Comparison of ENCODE assay signal across 7 cellular contexts in genomic region chr12:111396271-111396670, GRCh38. TPM values are rescaled to one million over a fixed set of nuclear protein-coding genes. Genes with fewer than 3 reads are reported as not detected.
A peak's percentile ranks its signal among the peaks of the same experiment; 100 is the strongest.
DNase-seq lines count a peak whose midpoint lies in the region; ATAC-seq, FAIRE-seq and TF ChIP-seq lines count a peak whose summit lies in the region.
"Not testable (repeated sequence)": the region's sequence is repeated elsewhere in the genome, so short reads cannot be mapped to it uniquely, and the experiment has no call there.

No MANE protein-coding gene starts in this region.

- not testable (repeated sequence) for DNase-seq in A673 (ENCODE audit: low spot score); GM23248; SK-N-SH; mammary epithelial cell; HepG2 (ENCODE audit: low spot score); spleen
- DNase-seq in PC-3 = peak; percentile 63

- H3K4me2 ChIP-seq in GM23248 (ENCODE audit: unreplicated experiment) = peak overlapping the region; percentile 82
- peak overlapping the region; percentile 64 for H3K4me2 ChIP-seq in PC-3 (ENCODE audit: low read length)
- not testable (repeated sequence) for H3K4me2 ChIP-seq in SK-N-SH; mammary epithelial cell (ENCODE audit: insufficient read depth, low read depth, low read length); HepG2 (ENCODE audit: low read depth, low read length)

- H3F3A ChIP-seq in GM23248 (ENCODE audit: insufficient read depth) (peaks cover 30% of the 10 kb centered on the region), SK-N-SH (replicated peaks; ENCODE audit: insufficient read depth) (peaks cover 11% of the 10 kb centered on the region)
- not testable (repeated sequence) for H3F3A ChIP-seq in PC-3 (ENCODE audit: low read length, unreplicated experiment)

- H3K4me1 ChIP-seq in A673 (ENCODE audit: insufficient read depth, low read length, poor library complexity, severe bottlenecking) = peaks cover 31% of the 10 kb centered on the region
- H3K4me1 ChIP-seq in GM23248 (ENCODE audit: insufficient read depth) = peaks cover 12% of the 10 kb centered on the region
- peaks cover 23% of the 10 kb centered on the region for H3K4me1 ChIP-seq in PC-3 (ENCODE audit: insufficient read depth, low read length)
- H3K4me1 ChIP-seq in SK-N-SH (ENCODE audit: control insufficient read depth in 1 of 2, insufficient read depth in 2 of 2, low read depth in 1 of 2, low read length in 1 of 2) = not testable (repeated sequence)
- H3K4me1 ChIP-seq in mammary epithelial cell (ENCODE audit: insufficient read depth, low read length) = peaks cover 10% of the 10 kb centered on the region
- peaks cover 52% of the 10 kb centered on the region for H3K4me1 ChIP-seq in HepG2 (ENCODE audit: insufficient read depth, low read length)
- peaks cover 20 to 66% (median 37%) of the 10 kb centered on the region in 6 donors for H3K4me1 ChIP-seq in spleen

- not testable (repeated sequence) for TF ChIP-seq POLR2A in HepG2 (IDR thresholded peaks at IDR 0.05; ENCODE audit: insufficient read depth in 1 of 2, low read depth in 2 of 2, low read length in 2 of 2); spleen (IDR thresholded peaks at IDR 0.05)

- peak overlapping the region; percentile 87 for H2AFZ ChIP-seq in GM23248
- H2AFZ ChIP-seq in PC-3 (ENCODE audit: low read length) = peak overlapping the region; percentile 55; the same call in 1 of the 2 replicates
- H2AFZ ChIP-seq in SK-N-SH (ENCODE audit: low read depth); HepG2 (ENCODE audit: low read length): not testable (repeated sequence)
- H2AFZ ChIP-seq in mammary epithelial cell (ENCODE audit: low read depth, low read length) = peak overlapping the region; percentile 97

- CTCF ChIA-PET in A673 (lab: Charles Lee) (interaction anchor here (1.1 to 2.1 kb wide), 6 partner anchors 28 to 417 kb away, joined by 5 to 37 read pairs (median 8); partner anchors contain the start of gene PHETA1), PC-3 (lab: Charles Lee) (interaction anchor here (0.6 to 2.3 kb wide), 6 partner anchors 8 to 132 kb away, joined by 3 to 43 read pairs (median 4); no protein-coding TSS in a partner anchor), SK-N-SH (lab: Yijun Ruan, JAX) (interaction anchor here (0.6 to 19.6 kb wide), 52 partner anchors 9 to 1464 kb away, joined by 3 to 618 read pairs (median 6); partner anchors contain the start of gene PHETA1), mammary epithelial cell (lab: Charles Lee; ENCODE audit: low non-redundant PET) (interaction anchor here (0.6 to 0.8 kb wide), 2 partner anchors 55 to 1147 kb away, joined by 3 to 10 read pairs; no protein-coding TSS in a partner anchor), HepG2 (lab: Yijun Ruan, JAX; ENCODE audit: low intra/inter-chr PET ratio, low total read pairs) (interaction anchor here (1.3 to 2.7 kb wide), 4 partner anchors 9 to 65 kb away, joined by 4 to 31 read pairs (median 13); partner anchors contain the start of genes PHETA1 and SH2B3)

- FAIRE-seq in HepG2 (lab: Jason Lieb, UNC) = not testable (repeated sequence)

- intact Hi-C loops in A673 (cut with micrococcal nuclease; ENCODE audit: unreplicated experiment) = loop anchor here (2.0 to 5.0 kb wide), 3 partner anchors 133 to 417 kb away; no protein-coding TSS in a partner anchor
- intact Hi-C loops in PC-3 (cut with micrococcal nuclease) = loop anchor here (2.0 to 10.0 kb wide), 3 partner anchors 65 to 279 kb away; no protein-coding TSS in a partner anchor
- intact Hi-C loops in mammary epithelial cell (cut with micrococcal nuclease) = loop anchor here (2.0 to 10.0 kb wide), 5 partner anchors 65 to 419 kb away; partner anchors contain the start of genes ACAD10 and BRAP
- intact Hi-C loops in HepG2 (cut with micrococcal nuclease; ENCODE audit: unreplicated experiment) = loop anchor here (2.0 kb wide), 1 partner anchor 55 kb away; no protein-coding TSS in a partner anchor
- intact Hi-C loops in spleen (cut with DNase I; ENCODE audit: low total_unique reads) = loop anchor here (2.0 to 5.0 kb wide), 2 partner anchors 51 to 131 kb away; no protein-coding TSS in a partner anchor

- H3K9me2 ChIP-seq in GM23248 (ENCODE audit: insufficient read depth); PC-3 (replicated peaks; ENCODE audit: low read length); SK-N-SH: not testable (repeated sequence)

- H3K9ac ChIP-seq in GM23248 (peak overlapping the region; percentile 48), PC-3 (ENCODE audit: low read length) (peak overlapping the region; percentile 55), SK-N-SH (0 out of 2 replicates have a peak overlapping the region, but pooled peaks have one; percentile 49)
- not testable (repeated sequence) for H3K9ac ChIP-seq in mammary epithelial cell (ENCODE audit: insufficient read depth, low read length); HepG2 (ENCODE audit: insufficient read depth, low read depth, low read length)

- H3K27ac ChIP-seq in A673 (ENCODE audit: low read depth, low read length, poor library complexity, severe bottlenecking) = peak overlapping the region; percentile 80
- not testable (repeated sequence) for H3K27ac ChIP-seq in GM23248; SK-N-SH (ENCODE audit: low read depth in 2 of 2, low read length in 1 of 2); mammary epithelial cell (ENCODE audit: insufficient read depth, low read depth, low read length); HepG2 (ENCODE audit: extremely low read length, insufficient read depth, low read length)
- H3K27ac ChIP-seq in PC-3 (ENCODE audit: low read length) = peak overlapping the region; percentile 65
- peak overlapping the region in 7 of 8 donors; percentile 39 to 75 (median 65) for H3K27ac ChIP-seq in spleen

- in situ Hi-C loops in GM23248 (cut with MboI) = not testable (repeated sequence)
- in situ Hi-C loops in mammary epithelial cell (cut with MboI; ENCODE audit: low sequenced_read_pairs in 2 of 2) (loop anchor here (5.0 kb wide), 2 partner anchors 46 to 51 kb away; no protein-coding TSS in a partner anchor), HepG2 (cut with HindIII; ENCODE audit: extremely low pct_ligation_motif_present, low pct_unique_long_range_greater_than_20kb) (loop anchor here (5.0 to 10.0 kb wide), 2 partner anchors 56 to 279 kb away; no protein-coding TSS in a partner anchor)

- BruUV-seq in A673 (replicated peaks; lab: Mats Ljungman, UMichigan); PC-3 (replicated peaks; lab: Mats Ljungman, UMichigan); mammary epithelial cell (replicated peaks; lab: Mats Ljungman, UMichigan); HepG2 (replicated peaks; lab: Mats Ljungman, UMichigan): not testable (repeated sequence)

- not testable (repeated sequence) for TF ChIP-seq CTCF in A673 (conservative IDR thresholded peaks at IDR 0.05; ENCODE audit: low read depth, low read length); PC-3 (conservative IDR thresholded peaks at IDR 0.05; ENCODE audit: low read depth, low read length); SK-N-SH (IDR thresholded peaks at IDR 0.05); mammary epithelial cell (conservative IDR thresholded peaks at IDR 0.05 in 1 of 2, IDR thresholded peaks at IDR 0.05 in 1 of 2; ENCODE audit: extremely low read depth in 1 of 2, insufficient read depth in 1 of 2, low read depth in 1 of 2, low read length in 2 of 2); HepG2 (CRISPR knock-in tag; IDR thresholded peaks at IDR 0.05); spleen (IDR thresholded peaks at IDR 0.05 in 8 of 11, conservative IDR thresholded peaks at IDR 0.05 in 3 of 11)

- H3K79me2 ChIP-seq in GM23248 (ENCODE audit: insufficient read depth); PC-3 (ENCODE audit: low read length); SK-N-SH (ENCODE audit: insufficient read depth); mammary epithelial cell (ENCODE audit: insufficient read depth, low read length); HepG2 (ENCODE audit: insufficient read depth, low read length): not testable (repeated sequence)

- not testable (repeated sequence) for ATAC-seq in PC-3, HepG2

- H3K36me3 ChIP-seq in A673 (ENCODE audit: insufficient read depth, low read length, poor library complexity, severe bottlenecking); GM23248 (ENCODE audit: low read depth); PC-3 (ENCODE audit: low read depth, low read length); SK-N-SH (replicated peaks in 1 of 2; ENCODE audit: control insufficient read depth in 1 of 2, insufficient read depth in 2 of 2, low read length in 1 of 2); mammary epithelial cell (ENCODE audit: insufficient read depth, low read length); HepG2 (replicated peaks in 1 of 2; ENCODE audit: control insufficient read depth in 1 of 2, insufficient read depth in 2 of 2, low read length in 2 of 2); spleen: not testable (repeated sequence)

- not testable (repeated sequence) for H3K9me3 ChIP-seq in A673 (ENCODE audit: low read depth, low read length, poor library complexity, severe bottlenecking); GM23248 (ENCODE audit: low read depth); PC-3 (ENCODE audit: low read length); SK-N-SH; mammary epithelial cell (replicated peaks; ENCODE audit: insufficient read depth, low read length); HepG2 (ENCODE audit: low read length); spleen

- TF ChIP-seq RAD21 in SK-N-SH (IDR thresholded peaks at IDR 0.05; ENCODE audit: low read length); HepG2 (CRISPR knock-in tag; IDR thresholded peaks at IDR 0.05): not testable (repeated sequence)

- dilution Hi-C loops in mammary epithelial cell (cut with HindIII; ENCODE audit: low sequenced_read_pairs) = not testable (repeated sequence)

- WGBS in GM23248 (ENCODE audit: low coverage in 1 of 2, low lambda C conversion rate in 2 of 2, missing lambda C conversion rate in 2 of 2), 2 experiments = 88 to 92% methylated on average over 7 of the region's 7 CpGs
- 88% methylated on average over 7 of the region's 7 CpGs for WGBS in SK-N-SH (ENCODE audit: low lambda C conversion rate)
- 98% methylated on average over 5 of the region's 7 CpGs for WGBS in mammary epithelial cell (ENCODE audit: low coverage, missing lambda C conversion rate)
- WGBS in HepG2 (ENCODE audit: low lambda C conversion rate) = 81% methylated on average over 7 of the region's 7 CpGs
- WGBS in spleen, 5 donors = 85 to 95% (median 90%) methylated on average over 7 of the region's 7 CpGs

- POLR2A ChIA-PET in A673 (lab: Charles Lee; ENCODE audit: low non-redundant PET) = interaction anchor here (0.6 kb wide), 1 partner anchor 1494 kb away, joined by 3 read pairs; no protein-coding TSS in a partner anchor
- POLR2A ChIA-PET in PC-3 (lab: Charles Lee; ENCODE audit: unreplicated experiment); SK-N-SH (lab: Yijun Ruan, JAX): not testable (repeated sequence)
- POLR2A ChIA-PET in HepG2 (lab: Yijun Ruan, JAX) = interaction anchor here (1.2 kb wide), 1 partner anchor 8 kb away, joined by 3 read pairs; no protein-coding TSS in a partner anchor

- H3K4me3 ChIP-seq in A673 (ENCODE audit: low read depth, low read length, poor library complexity, severe bottlenecking); GM23248; SK-N-SH (ENCODE audit: low read depth in 2 of 2, low read length in 1 of 2); mammary epithelial cell (replicated peaks in 1 of 3; ENCODE audit: insufficient read depth in 1 of 3, low read depth in 2 of 3, low read length in 3 of 3); HepG2 (replicated peaks in 1 of 3; ENCODE audit: insufficient read depth in 1 of 3, low read depth in 2 of 3, low read length in 3 of 3); spleen: not testable (repeated sequence)
- peak overlapping the region; percentile 38; the same call in 1 of the 2 replicates for H3K4me3 ChIP-seq in PC-3 (ENCODE audit: low read length)

- H3K27me3 ChIP-seq in A673 (replicated peaks; ENCODE audit: insufficient read depth, low read depth, low read length, poor library complexity); GM23248 (replicated peaks; ENCODE audit: insufficient read depth); PC-3 (ENCODE audit: low read length); SK-N-SH (ENCODE audit: insufficient read depth); mammary epithelial cell (ENCODE audit: insufficient read depth, low read length); HepG2 (ENCODE audit: control insufficient read depth in 1 of 2, insufficient read depth in 2 of 2, low read length in 2 of 2); spleen (replicated peaks in 1 of 7): not testable (repeated sequence)

- not testable (repeated sequence) for H4K20me1 ChIP-seq in GM23248 (ENCODE audit: insufficient read depth); PC-3 (ENCODE audit: low read length); SK-N-SH (ENCODE audit: insufficient read depth); mammary epithelial cell (ENCODE audit: insufficient read depth, low read length); HepG2 (ENCODE audit: insufficient read depth, low read length)

- TF ChIP-seq EP300 in SK-N-SH (IDR thresholded peaks at IDR 0.05; ENCODE audit: borderline replicate concordance in 1 of 2, low read depth in 1 of 2, low read length in 1 of 2); HepG2 (IDR thresholded peaks at IDR 0.05; ENCODE audit: low read depth in 2 of 2, low read length in 2 of 2); HepG2 (CRISPR knock-in tag; IDR thresholded peaks at IDR 0.05; ENCODE audit: borderline replicate concordance): not testable (repeated sequence)

RNA-seq across cellular contexts. Expression of gene SH2B3, which starts 9.5 kb away (rescaled TPM):
- total RNA-seq in A673 (2021) = 109 and 133 TPM in 2 replicates
- 39.1 and 42.8 TPM in 2 replicates for total RNA-seq in GM23248 (2014; rRNA removed; shearing (Covaris generic))
- polyA plus RNA-seq in GM23248 (2016; fragmentation: Nextera tagmentation; extraction: Ambion mirVana) = 9.2 and 9.4 TPM in 2 replicates
- total RNA-seq in PC-3 (2014; rRNA removed) = 12.9 and 34.6 TPM in 2 replicates
- 14.4 and 15.6 TPM in 2 replicates for polyA plus RNA-seq in SK-N-SH (2012; rRNA removed)
- polyA plus RNA-seq in SK-N-SH (2012; cell fraction: cytosol; rRNA removed) = 14.9 and 18.4 TPM in 2 replicates
- 19.2 and 26.6 TPM in 2 replicates for polyA plus RNA-seq in SK-N-SH (2012; cell fraction: nucleus; rRNA removed)
- total RNA-seq in mammary epithelial cell = 10 to 100 TPM; 11.7 to 15.8 TPM
- polyA plus RNA-seq in mammary epithelial cell = 18.1 TPM
- polyA minus RNA-seq in mammary epithelial cell = 20.3 TPM
- 6.8 and 6.9 TPM in 2 replicates for total RNA-seq in HepG2 (2016; rRNA removed; fragmentation: Illumina TruSeq; extraction: Trizol)
- 3.0 and 4.5 TPM in 2 replicates for total RNA-seq in HepG2 (2016; cell fraction: cytosol; rRNA removed; fragmentation: Illumina TruSeq; extraction: Trizol; ENCODE audit: low read depth)
- total RNA-seq in HepG2 (2016; cell fraction: insoluble cytoplasmic fraction; rRNA removed; fragmentation: Illumina TruSeq; extraction: Trizol) = 5.3 and 6.3 TPM in 2 replicates
- 8.1 and 8.8 TPM in 2 replicates for total RNA-seq in HepG2 (2016; cell fraction: membrane; rRNA removed; fragmentation: Illumina TruSeq; extraction: Trizol)
- 3.3 and 4.2 TPM in 2 replicates for total RNA-seq in HepG2 (2016; cell fraction: nucleus; rRNA removed; fragmentation: Illumina TruSeq; extraction: Trizol)
- polyA plus RNA-seq in HepG2 (2011; rRNA removed) = 6.8 and 7.1 TPM in 2 replicates
- polyA plus RNA-seq in HepG2 (2011; cell fraction: cytosol; rRNA removed) = 5.9 and 7.0 TPM in 2 replicates
- 6.3 and 7.7 TPM in 2 replicates for polyA plus RNA-seq in HepG2 (2011; cell fraction: nucleus; rRNA removed)
- polyA plus RNA-seq in HepG2 (2012) = 5.1 and 9.2 TPM in 2 replicates
- 0.99 and 1.3 TPM in 2 replicates for polyA plus RNA-seq in HepG2 (2016; cell fraction: cytosol; fragmentation: Illumina TruSeq; extraction: Trizol; ENCODE audit: low read depth)
- 7.6 and 9.1 TPM in 2 replicates for polyA plus RNA-seq in HepG2 (2016; cell fraction: insoluble cytoplasmic fraction; fragmentation: Illumina TruSeq; extraction: Trizol; ENCODE audit: low read depth)
- polyA plus RNA-seq in HepG2 (2016; cell fraction: membrane; fragmentation: Illumina TruSeq; extraction: Trizol; ENCODE audit: low read depth) = 5.2 and 5.7 TPM in 2 replicates
- 8.8 and 9.8 TPM in 2 replicates for polyA plus RNA-seq in HepG2 (2016; cell fraction: nucleus; fragmentation: Illumina TruSeq; extraction: Trizol; ENCODE audit: insufficient read depth, low read depth)
- 2.2 and 11.4 TPM in 2 replicates for polyA minus RNA-seq in HepG2 (2011; rRNA and poly(A)+ RNA removed; ENCODE audit: low replicate concordance)
- 6.2 and 6.9 TPM in 2 replicates for polyA minus RNA-seq in HepG2 (2011; cell fraction: cytosol; rRNA and poly(A)+ RNA removed)
- polyA minus RNA-seq in HepG2 (2011; cell fraction: nucleus; rRNA and poly(A)+ RNA removed) = 3.3 and 3.9 TPM in 2 replicates
- total RNA-seq in spleen = 100 to 1,000 TPM in 1 of 7 donors, 10 to 100 TPM in 6; 72.6 to 105 (median 88.3) TPM
- polyA plus RNA-seq in spleen = 10 to 100 TPM; 11.5 to 25.5 (median 12.0) TPM

RNA-seq across cellular contexts. Expression of gene PHETA1, which starts 27.4 kb away (rescaled TPM):
- total RNA-seq in A673 (2021) (5.7 and 6.6 TPM in 2 replicates), PC-3 (2014; rRNA removed) (18.6 and 22.8 TPM in 2 replicates), mammary epithelial cell (1 to 10 TPM; 6.8 to 6.9 TPM), HepG2 (2016; rRNA removed; fragmentation: Illumina TruSeq; extraction: Trizol) (12.7 and 20.8 TPM in 2 replicates), spleen (10 to 100 TPM; 16.5 to 39.7 (median 26.4) TPM)
- 4.8 and 12.9 TPM in 2 replicates for total RNA-seq in GM23248 (2014; rRNA removed; shearing (Covaris generic))
- polyA plus RNA-seq in GM23248 (2016; fragmentation: Nextera tagmentation; extraction: Ambion mirVana) (6.6 and 7.9 TPM in 2 replicates), SK-N-SH (2012; rRNA removed) (7.3 and 8.1 TPM in 2 replicates), mammary epithelial cell (3.8 TPM), HepG2 (2011; rRNA removed) (11.3 and 15.8 TPM in 2 replicates), spleen (10 to 100 TPM in 1 of 3 donors, 1 to 10 TPM in 2; 4.9 to 17.2 (median 7.7) TPM)
- polyA plus RNA-seq in SK-N-SH (2012; cell fraction: cytosol; rRNA removed) = 4.3 and 7.9 TPM in 2 replicates
- polyA plus RNA-seq in SK-N-SH (2012; cell fraction: nucleus; rRNA removed) = 11.4 and 14.1 TPM in 2 replicates
- 4.3 TPM for polyA minus RNA-seq in mammary epithelial cell
- total RNA-seq in HepG2 (2016; cell fraction: cytosol; rRNA removed; fragmentation: Illumina TruSeq; extraction: Trizol; ENCODE audit: low read depth) = 4.6 and 5.4 TPM in 2 replicates
- 11.4 and 21.0 TPM in 2 replicates for total RNA-seq in HepG2 (2016; cell fraction: insoluble cytoplasmic fraction; rRNA removed; fragmentation: Illumina TruSeq; extraction: Trizol)
- total RNA-seq in HepG2 (2016; cell fraction: membrane; rRNA removed; fragmentation: Illumina TruSeq; extraction: Trizol) = 20.1 and 22.4 TPM in 2 replicates
- 11.4 and 16.8 TPM in 2 replicates for total RNA-seq in HepG2 (2016; cell fraction: nucleus; rRNA removed; fragmentation: Illumina TruSeq; extraction: Trizol)
- polyA plus RNA-seq in HepG2 (2011; cell fraction: cytosol; rRNA removed) = 13.8 and 16.9 TPM in 2 replicates
- polyA plus RNA-seq in HepG2 (2011; cell fraction: nucleus; rRNA removed) = 38.7 and 41.4 TPM in 2 replicates
- 7.6 and 12.3 TPM in 2 replicates for polyA plus RNA-seq in HepG2 (2012)
- 4.7 and 5.7 TPM in 2 replicates for polyA plus RNA-seq in HepG2 (2016; cell fraction: cytosol; fragmentation: Illumina TruSeq; extraction: Trizol; ENCODE audit: low read depth)
- polyA plus RNA-seq in HepG2 (2016; cell fraction: insoluble cytoplasmic fraction; fragmentation: Illumina TruSeq; extraction: Trizol; ENCODE audit: low read depth) = 15.8 and 19.6 TPM in 2 replicates
- polyA plus RNA-seq in HepG2 (2016; cell fraction: membrane; fragmentation: Illumina TruSeq; extraction: Trizol; ENCODE audit: low read depth) = 18.1 and 18.8 TPM in 2 replicates
- polyA plus RNA-seq in HepG2 (2016; cell fraction: nucleus; fragmentation: Illumina TruSeq; extraction: Trizol; ENCODE audit: insufficient read depth, low read depth) = 31.9 and 34.8 TPM in 2 replicates
- polyA minus RNA-seq in HepG2 (2011; rRNA and poly(A)+ RNA removed; ENCODE audit: low replicate concordance) = 1.6 and 19.4 TPM in 2 replicates
- polyA minus RNA-seq in HepG2 (2011; cell fraction: cytosol; rRNA and poly(A)+ RNA removed) = 7.2 and 10.0 TPM in 2 replicates
- polyA minus RNA-seq in HepG2 (2011; cell fraction: nucleus; rRNA and poly(A)+ RNA removed) = 6.4 and 9.7 TPM in 2 replicates
